15 cellular contexts compared by ENCODE assay signal in genomic region chr19:12821761-12822160, GRCh38. TPM values are rescaled to one million over a fixed set of nuclear protein-coding genes. Genes with fewer than 3 reads are reported as not detected.
"Had no signal": no experiment of that assay in that cellular context is flagged by ENCODE, and none has a peak within 500 bp of the region (broad histone marks: within the 10 kb centered on the region; RNA-seq: fewer than 3 reads in every experiment).

No MANE protein-coding gene starts in this region.

- H3K36me3 ChIP-seq: ascending aorta, ovary, sigmoid colon, upper lobe of left lung had no signal

- H3K9me3 ChIP-seq: ascending aorta, ovary, sigmoid colon, upper lobe of left lung had no signal

- H3K4me3 ChIP-seq: ascending aorta, hepatocyte, ovary, sigmoid colon, upper lobe of left lung had no signal

- DNase-seq: activated CD4-positive, CD25-positive, alpha-beta regulatory T cell; activated gamma-delta T cell treated with Interleukin-2 at 50 U/mL for 16 hours; ovary; sigmoid colon; stimulated activated CD4-positive, alpha-beta T cell treated with anti-CD3 and anti-CD28 coated beads, Interleukin-2, amount 100 ng/mL, for 24 hours; stimulated activated naive CD4-positive, alpha-beta T cell treated with Interleukin-2 at 50 U/mL for 16 hours; T-helper 1 cell; upper lobe of left lung had no signal

- H3K27me3 ChIP-seq: ovary had no signal

- H3K4me1 ChIP-seq: ascending aorta had no signal

- H2AFZ ChIP-seq: hepatocyte had no signal

- H3K27ac ChIP-seq: ascending aorta, hepatocyte, ovary, sigmoid colon, upper lobe of left lung had no signal

- H3K79me2 ChIP-seq: hepatocyte had no signal

- H3K4me2 ChIP-seq: hepatocyte had no signal

RNA-seq across cellular contexts. Expression of gene RTBDN, which starts 12.6 kb away (rescaled TPM):
- total RNA-seq: ascending aorta, cardiac septum, hepatocyte, lower leg skin, myocyte, neural crest cell, ovary, upper lobe of left lung had no signal
- polyA plus RNA-seq: hepatocyte, ovary had no signal

RNA-seq across cellular contexts. Expression of gene MAST1, which starts 16.6 kb away (rescaled TPM):
- total RNA-seq: myocyte had no signal

RNA-seq across cellular contexts. Expression of gene THSD8, which starts 19.9 kb away (rescaled TPM):
- total RNA-seq: ascending aorta, hepatocyte, kidney epithelial cell, myocyte, sigmoid colon had no signal
